Comparison of ENCODE assay signal across 1 cellular context in the genomic region with DNA sequence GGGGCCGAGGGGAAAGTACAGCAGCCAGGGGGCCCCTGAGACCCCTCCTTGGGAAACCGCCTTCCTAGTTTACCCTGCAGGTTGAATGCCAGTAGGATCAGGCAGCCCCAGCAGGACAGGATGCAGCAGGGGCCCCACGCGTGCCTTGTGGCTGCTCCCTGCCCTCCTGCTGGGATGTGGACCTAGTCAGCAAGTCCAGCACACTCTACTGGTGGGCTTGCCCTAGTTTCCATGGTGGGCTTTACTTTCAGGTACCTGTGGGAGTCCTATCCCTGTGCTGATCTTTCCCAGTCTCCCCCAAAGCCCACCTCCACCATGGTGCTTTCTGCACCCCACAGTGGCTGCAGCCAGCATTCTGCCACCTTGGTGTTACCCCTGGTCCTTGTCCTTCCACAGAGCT.
TF ChIP-seq lines count a peak whose summit lies in the region.

No MANE protein-coding gene starts in this region.

TF ChIP-seq in GM23338, 12 proteins besides CTCF, POLR2A, EP300 and RAD21 (continued from another document):
- TF ChIP-seq, protein P1, sequence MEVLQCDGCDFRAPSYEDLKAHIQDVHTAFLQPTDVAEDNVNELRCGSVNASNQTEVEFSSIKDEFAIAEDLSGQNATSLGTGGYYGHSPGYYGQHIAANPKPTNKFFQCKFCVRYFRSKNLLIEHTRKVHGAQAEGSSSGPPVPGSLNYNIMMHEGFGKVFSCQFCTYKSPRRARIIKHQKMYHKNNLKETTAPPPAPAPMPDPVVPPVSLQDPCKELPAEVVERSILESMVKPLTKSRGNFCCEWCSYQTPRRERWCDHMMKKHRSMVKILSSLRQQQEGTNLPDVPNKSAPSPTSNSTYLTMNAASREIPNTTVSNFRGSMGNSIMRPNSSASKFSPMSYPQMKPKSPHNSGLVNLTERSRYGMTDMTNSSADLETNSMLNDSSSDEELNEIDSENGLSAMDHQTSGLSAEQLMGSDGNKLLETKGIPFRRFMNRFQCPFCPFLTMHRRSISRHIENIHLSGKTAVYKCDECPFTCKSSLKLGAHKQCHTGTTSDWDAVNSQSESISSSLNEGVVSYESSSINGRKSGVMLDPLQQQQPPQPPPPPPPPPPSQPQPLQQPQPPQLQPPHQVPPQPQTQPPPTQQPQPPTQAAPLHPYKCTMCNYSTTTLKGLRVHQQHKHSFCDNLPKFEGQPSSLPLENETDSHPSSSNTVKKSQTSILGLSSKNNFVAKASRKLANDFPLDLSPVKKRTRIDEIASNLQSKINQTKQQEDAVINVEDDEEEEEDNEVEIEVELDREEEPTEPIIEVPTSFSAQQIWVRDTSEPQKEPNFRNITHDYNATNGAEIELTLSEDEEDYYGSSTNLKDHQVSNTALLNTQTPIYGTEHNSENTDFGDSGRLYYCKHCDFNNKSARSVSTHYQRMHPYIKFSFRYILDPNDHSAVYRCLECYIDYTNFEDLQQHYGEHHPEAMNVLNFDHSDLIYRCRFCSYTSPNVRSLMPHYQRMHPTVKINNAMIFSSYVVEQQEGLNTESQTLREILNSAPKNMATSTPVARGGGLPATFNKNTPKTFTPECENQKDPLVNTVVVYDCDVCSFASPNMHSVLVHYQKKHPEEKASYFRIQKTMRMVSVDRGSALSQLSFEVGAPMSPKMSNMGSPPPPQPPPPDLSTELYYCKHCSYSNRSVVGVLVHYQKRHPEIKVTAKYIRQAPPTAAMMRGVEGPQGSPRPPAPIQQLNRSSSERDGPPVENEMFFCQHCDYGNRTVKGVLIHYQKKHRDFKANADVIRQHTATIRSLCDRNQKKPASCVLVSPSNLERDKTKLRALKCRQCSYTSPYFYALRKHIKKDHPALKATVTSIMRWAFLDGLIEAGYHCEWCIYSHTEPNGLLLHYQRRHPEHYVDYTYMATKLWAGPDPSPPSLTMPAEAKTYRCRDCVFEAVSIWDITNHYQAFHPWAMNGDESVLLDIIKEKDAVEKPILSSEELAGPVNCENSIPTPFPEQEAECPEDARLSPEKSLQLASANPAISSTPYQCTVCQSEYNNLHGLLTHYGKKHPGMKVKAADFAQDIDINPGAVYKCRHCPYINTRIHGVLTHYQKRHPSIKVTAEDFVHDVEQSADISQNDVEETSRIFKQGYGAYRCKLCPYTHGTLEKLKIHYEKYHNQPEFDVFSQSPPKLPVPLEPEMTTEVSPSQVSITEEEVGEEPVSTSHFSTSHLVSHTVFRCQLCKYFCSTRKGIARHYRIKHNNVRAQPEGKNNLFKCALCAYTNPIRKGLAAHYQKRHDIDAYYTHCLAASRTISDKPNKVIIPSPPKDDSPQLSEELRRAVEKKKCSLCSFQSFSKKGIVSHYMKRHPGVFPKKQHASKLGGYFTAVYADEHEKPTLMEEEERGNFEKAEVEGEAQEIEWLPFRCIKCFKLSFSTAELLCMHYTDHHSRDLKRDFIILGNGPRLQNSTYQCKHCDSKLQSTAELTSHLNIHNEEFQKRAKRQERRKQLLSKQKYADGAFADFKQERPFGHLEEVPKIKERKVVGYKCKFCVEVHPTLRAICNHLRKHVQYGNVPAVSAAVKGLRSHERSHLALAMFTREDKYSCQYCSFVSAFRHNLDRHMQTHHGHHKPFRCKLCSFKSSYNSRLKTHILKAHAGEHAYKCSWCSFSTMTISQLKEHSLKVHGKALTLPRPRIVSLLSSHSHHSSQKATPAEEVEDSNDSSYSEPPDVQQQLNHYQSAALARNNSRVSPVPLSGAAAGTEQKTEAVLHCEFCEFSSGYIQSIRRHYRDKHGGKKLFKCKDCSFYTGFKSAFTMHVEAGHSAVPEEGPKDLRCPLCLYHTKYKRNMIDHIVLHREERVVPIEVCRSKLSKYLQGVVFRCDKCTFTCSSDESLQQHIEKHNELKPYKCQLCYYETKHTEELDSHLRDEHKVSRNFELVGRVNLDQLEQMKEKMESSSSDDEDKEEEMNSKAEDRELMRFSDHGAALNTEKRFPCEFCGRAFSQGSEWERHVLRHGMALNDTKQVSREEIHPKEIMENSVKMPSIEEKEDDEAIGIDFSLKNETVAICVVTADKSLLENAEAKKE (CRISPR knock-in tag; IDR thresholded peaks at IDR 0.05) = no peak
